1 cellular context compared by ENCODE assay signal in genomic region chr14:91415794-91416743, GRCh38.
A peak's percentile ranks its signal among the peaks of the same experiment; 100 is the strongest.
TF ChIP-seq lines count a peak whose summit lies in the region.

No MANE protein-coding gene starts in this region.

TF ChIP-seq in GM12878, 131 proteins besides CTCF, POLR2A, EP300 and RAD21 (continued from another document and continues in another):
- TF ChIP-seq CEBPZ (IDR thresholded peaks at IDR 0.05; ENCODE audit: low read depth, low read length) = no peak
- TF ChIP-seq USF1 (IDR thresholded peaks at IDR 0.05; ENCODE audit: borderline replicate concordance, extremely low read length, insufficient read depth, low read depth, low read length) = no peak
- TF ChIP-seq MEF2B (IDR thresholded peaks at IDR 0.05; ENCODE audit: partially characterized antibody, poor library complexity, severe bottlenecking) = peak; percentile 54
- no peak for TF ChIP-seq CHD4 (IDR thresholded peaks at IDR 0.05)
- peak; percentile 98 for TF ChIP-seq PKNOX1 (IDR thresholded peaks at IDR 0.05)
- peak; percentile 69; the same call in 1 of the 2 replicates for TF ChIP-seq ZBED1 (IDR thresholded peaks at IDR 0.05; ENCODE audit: borderline replicate concordance)
- peak; percentile 21; the same call in 1 of the 2 replicates for TF ChIP-seq TCF7 (IDR thresholded peaks at IDR 0.05; ENCODE audit: borderline replicate concordance)
- TF ChIP-seq BCL3 (IDR thresholded peaks at IDR 0.05; ENCODE audit: borderline replicate concordance, insufficient read depth, low read depth, low read length, poor library complexity, severe bottlenecking) = no peak
- peak; percentile 36; the same call in 1 of the 2 replicates for TF ChIP-seq CREB1 (IDR thresholded peaks at IDR 0.05; ENCODE audit: low read depth)
- peak; percentile 27; the same call in 1 of the 2 replicates for TF ChIP-seq MXI1 (IDR thresholded peaks at IDR 0.05; ENCODE audit: low read depth, low read length)
- TF ChIP-seq ATF2 (IDR thresholded peaks at IDR 0.05; ENCODE audit: low read length) = peak; percentile 69
- peak; percentile 74; the same call in 1 of the 2 replicates for TF ChIP-seq ZNF207 (IDR thresholded peaks at IDR 0.05; ENCODE audit: borderline replicate concordance)
- TF ChIP-seq PAX5 (IDR thresholded peaks at IDR 0.05; ENCODE audit: borderline replicate concordance, low read depth, low read length) = peak; percentile 92
- TF ChIP-seq BMI1 (IDR thresholded peaks at IDR 0.05; ENCODE audit: borderline replicate concordance) = peak; percentile 42; the same call in 1 of the 2 replicates
- TF ChIP-seq ZZZ3 (IDR thresholded peaks at IDR 0.05; ENCODE audit: control insufficient read depth, insufficient read length, low read depth) = no peak
- no peak for TF ChIP-seq ATF3 (IDR thresholded peaks at IDR 0.05; ENCODE audit: borderline replicate concordance, extremely low read depth, low read depth, low read length)
- peak; percentile 71 for TF ChIP-seq MTA2 (IDR thresholded peaks at IDR 0.05; ENCODE audit: low read depth)
- TF ChIP-seq IRF5 (IDR thresholded peaks at IDR 0.05; ENCODE audit: borderline replicate concordance) = no peak
- no peak for TF ChIP-seq RCOR1 (conservative IDR thresholded peaks at IDR 0.05; ENCODE audit: low read depth, low read length)
- no peak for TF ChIP-seq CHD1 (IDR thresholded peaks at IDR 0.05; ENCODE audit: low read depth, low read length)
- TF ChIP-seq KAT2A (conservative IDR thresholded peaks at IDR 0.05; ENCODE audit: control insufficient read depth, low read depth, low read length) = no peak
- peak; percentile 13; the same call in 1 of the 2 replicates for TF ChIP-seq CHD2 (IDR thresholded peaks at IDR 0.05; ENCODE audit: borderline replicate concordance, low read depth, low read length)
- TF ChIP-seq HCFC1 (IDR thresholded peaks at IDR 0.05; ENCODE audit: low read length) = 0 out of 2 replicates have a peak, but pooled peaks have one; percentile 39
- TF ChIP-seq GABPA (IDR thresholded peaks at IDR 0.05; ENCODE audit: low read depth) = peak; percentile 61; the same call in 1 of the 2 replicates
- TF ChIP-seq ZNF687 (IDR thresholded peaks at IDR 0.05) = peak; percentile 42; the same call in 1 of the 2 replicates
- TF ChIP-seq NR2C2 (IDR thresholded peaks at IDR 0.05; ENCODE audit: borderline replicate concordance, control insufficient read depth, insufficient read length, low read depth) = no peak
- no peak for TF ChIP-seq RB1 (IDR thresholded peaks at IDR 0.05; ENCODE audit: borderline replicate concordance)
- no peak for TF ChIP-seq BACH1 (IDR thresholded peaks at IDR 0.05; ENCODE audit: borderline replicate concordance)
- TF ChIP-seq ZNF24 (IDR thresholded peaks at IDR 0.05) = no peak
- 0 out of 3 replicates have a peak, but pooled peaks of 1 of the 2 experiments have one; percentile 36 for TF ChIP-seq EGR1 (IDR thresholded peaks at IDR 0.05; ENCODE audit: borderline replicate concordance in 1 of 2, low read depth in 2 of 2, low read length in 2 of 2)
- TF ChIP-seq TBL1XR1 (IDR thresholded peaks at IDR 0.05; ENCODE audit: low read depth, low read length) = peak; percentile 38; the same call in 1 of the 2 replicates
- TF ChIP-seq E2F4 (IDR thresholded peaks at IDR 0.05; ENCODE audit: low read depth, low read length) = no peak
- TF ChIP-seq ZNF384 (IDR thresholded peaks at IDR 0.05; ENCODE audit: borderline replicate concordance, low read depth, low read length) = no peak
- TF ChIP-seq TAF1 (IDR thresholded peaks at IDR 0.05; ENCODE audit: borderline replicate concordance, low read depth, low read length) = peak; percentile 89
- TF ChIP-seq ZNF622 (IDR thresholded peaks at IDR 0.05) = no peak
- peak; percentile 18; the same call in 1 of the 2 replicates for TF ChIP-seq MAX (IDR thresholded peaks at IDR 0.05; ENCODE audit: low read depth, low read length)
- peak; percentile 61; the same call in 1 of the 2 replicates for TF ChIP-seq IKZF1 (conservative IDR thresholded peaks at IDR 0.05)
- peak; percentile 73; the same call in 1 of the 2 replicates for TF ChIP-seq NKRF (conservative IDR thresholded peaks at IDR 0.05)
- TF ChIP-seq SREBF2 (IDR thresholded peaks at IDR 0.05; ENCODE audit: low read length) = no peak
- no peak for TF ChIP-seq ZNF274 (IDR thresholded peaks at IDR 0.05; ENCODE audit: insufficient read depth, insufficient read length)
